In the genomic region with DNA sequence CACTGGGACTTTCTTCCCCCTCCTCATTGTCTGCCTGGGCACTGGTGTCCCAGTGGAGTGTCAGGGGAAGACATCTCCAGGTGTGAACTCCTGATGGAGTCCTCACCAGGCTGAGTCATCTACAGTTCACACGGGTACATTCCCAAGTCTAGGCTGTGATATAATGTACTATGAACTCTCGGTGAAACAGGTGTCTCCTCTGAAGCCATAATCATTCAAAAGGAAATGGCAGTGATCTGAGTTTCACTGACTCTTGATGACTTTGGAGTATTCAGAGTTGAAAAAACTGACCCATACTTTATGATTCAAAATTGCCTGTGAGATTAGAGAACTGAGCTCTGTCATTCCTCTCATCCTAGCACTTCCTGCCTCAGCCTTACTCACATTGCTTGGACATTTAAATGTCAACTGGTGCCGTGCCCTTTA, we compare ENCODE assay signal across 9 cellular contexts. TPM values are rescaled to one million over a fixed set of nuclear protein-coding genes. Genes with fewer than 3 reads are reported as not detected.
DNase-seq lines count a peak whose midpoint lies in the region; ATAC-seq and TF ChIP-seq lines count a peak whose summit lies in the region.
"Had no signal": no experiment of that assay in that cellular context is flagged by ENCODE, and none has a peak within 500 bp of the region (broad histone marks: within the 10 kb centered on the region; RNA-seq: fewer than 3 reads in every experiment).

No MANE protein-coding gene starts in this region.

- ATAC-seq in GM18517 (IDR thresholded peaks at IDR 0.05; ENCODE audit: unreplicated experiment) (peak; percentile 40), mucosa of descending colon (peak; percentile 97)

- peaks cover 19% of the 10 kb centered on the region for H3F3A ChIP-seq in MM.1S (ENCODE audit: insufficient read depth, low read length)

- H3K4me1 Mint-ChIP-seq in activated CD4-positive, alpha-beta memory T cell treated with anti-CD3 and anti-CD28 coated beads, Interleukin-2, amount 10 ng/mL, durations not matched to agents 7 days and 5 days = peaks cover 12% of the 10 kb centered on the region

- TF ChIP-seq CTCF in HEK293 (tag by site-specific recombination; IDR thresholded peaks at IDR 0.05) (no peak), MM.1S (IDR thresholded peaks at IDR 0.05; ENCODE audit: low read length) (no peak), mucosa of descending colon (IDR thresholded peaks at IDR 0.05) (no peak)

- H4K20me1 ChIP-seq in MM.1S (ENCODE audit: insufficient read depth, low read length) = no peaks in the 10 kb centered on the region

- H3K4me1 ChIP-seq in HEK293 (ENCODE audit: control insufficient read depth, insufficient read depth, low read length) = no peaks in the 10 kb centered on the region
- peaks cover 18% of the 10 kb centered on the region for H3K4me1 ChIP-seq in MM.1S (ENCODE audit: low read length)
- peaks cover 4% of the 10 kb centered on the region for H3K4me1 ChIP-seq in mucosa of descending colon (ENCODE audit: low read depth)

- POLR2A ChIA-PET in HEK293 (lab: Yijun Ruan, JAX) = no interaction called here
- POLR2A ChIA-PET in activated CD4-positive, alpha-beta memory T cell treated with anti-CD3 and anti-CD28 coated beads, Interleukin-2, amount 10 ng/mL, durations not matched to agents 7 days and 5 days (lab: Charles Lee) = no interaction called here

- peak overlapping the region; percentile 61 for H3K4me2 ChIP-seq in MM.1S (ENCODE audit: low read depth, low read length)

- no peak overlapping the region for H3K9ac ChIP-seq in MM.1S (ENCODE audit: low read length)

- no peaks in the 10 kb centered on the region for H3K27me3 ChIP-seq in MM.1S (replicated peaks; ENCODE audit: insufficient read depth, low read length)

- DNase-seq in MM.1S (peak; percentile 81), mucosa of descending colon (peak in 1 of 3 donors; percentile 35), cerebellar cortex (ENCODE audit: low spot score) (no peak)
- DNase-seq in stimulated activated CD4-positive, alpha-beta T cell treated with anti-CD3 and anti-CD28 coated beads, Interleukin-4, amount 100 ng/mL, for 1 hour = no peak
- no peak for DNase-seq in activated CD4-positive, alpha-beta memory T cell treated with anti-CD3 and anti-CD28 coated beads, Interleukin-2, amount 10 ng/mL, durations not matched to agents 7 days and 5 days
- no peak for DNase-seq in activated T-cell treated with anti-CD3 and anti-CD28 coated beads, Interleukin-2, amount 50 U/mL, for 1 hour

- H3K36me3 ChIP-seq in HEK293 (ENCODE audit: control insufficient read depth in 2 of 2, insufficient read depth in 1 of 2, low read length in 2 of 2) (no peaks in the 10 kb centered on the region), MM.1S (replicated peaks; ENCODE audit: insufficient read depth, low read length) (no peaks in the 10 kb centered on the region), mucosa of descending colon (ENCODE audit: low read depth) (no peaks in the 10 kb centered on the region)

- H3K4me3 ChIP-seq in HEK293 (ENCODE audit: low read depth, low read length) = no peak overlapping the region
- H3K4me3 ChIP-seq in MM.1S (ENCODE audit: low read length) = peak overlapping the region; percentile 28; the same call in 1 of the 2 replicates
- H3K4me3 ChIP-seq in mucosa of descending colon = no peak overlapping the region

- peaks cover 31% of the 10 kb centered on the region for H3K27me3 Mint-ChIP-seq in activated CD4-positive, alpha-beta memory T cell treated with anti-CD3 and anti-CD28 coated beads, Interleukin-2, amount 10 ng/mL, durations not matched to agents 7 days and 5 days

- CTCF ChIA-PET in HEK293 (lab: Yijun Ruan, JAX) = interaction anchor here (1.0 to 2.0 kb wide), 4 partner anchors 11 to 233 kb away, joined by 3 to 6 read pairs (median 3); no protein-coding TSS in a partner anchor
- CTCF ChIA-PET in activated CD4-positive, alpha-beta memory T cell treated with anti-CD3 and anti-CD28 coated beads, Interleukin-2, amount 10 ng/mL, durations not matched to agents 7 days and 5 days (lab: Charles Lee) = no interaction called here

- no peak overlapping the region for H3K4me3 Mint-ChIP-seq in activated CD4-positive, alpha-beta memory T cell treated with anti-CD3 and anti-CD28 coated beads, Interleukin-2, amount 10 ng/mL, durations not matched to agents 7 days and 5 days
- H3K4me3 Mint-ChIP-seq: dendritic cell treated with granulocyte-macrophage colony-stimulating factor and Interleukin-4, amounts not matched to agents 40 ng/mL and 50 ng/mL, for 4 days had no signal

- H3K36me3 Mint-ChIP-seq in activated CD4-positive, alpha-beta memory T cell treated with anti-CD3 and anti-CD28 coated beads, Interleukin-2, amount 10 ng/mL, durations not matched to agents 7 days and 5 days (ENCODE audit: low read depth) = no peaks in the 10 kb centered on the region

- no peak overlapping the region for H3K27ac Mint-ChIP-seq in activated CD4-positive, alpha-beta memory T cell treated with anti-CD3 and anti-CD28 coated beads, Interleukin-2, amount 10 ng/mL, durations not matched to agents 7 days and 5 days
- H3K27ac Mint-ChIP-seq: dendritic cell treated with granulocyte-macrophage colony-stimulating factor and Interleukin-4, amounts not matched to agents 40 ng/mL and 50 ng/mL, for 4 days had no signal

- no peaks in the 10 kb centered on the region for H3K9me3 Mint-ChIP-seq in activated CD4-positive, alpha-beta memory T cell treated with anti-CD3 and anti-CD28 coated beads, Interleukin-2, amount 10 ng/mL, durations not matched to agents 7 days and 5 days
- H3K9me3 Mint-ChIP-seq: dendritic cell treated with granulocyte-macrophage colony-stimulating factor and Interleukin-4, amounts not matched to agents 40 ng/mL and 50 ng/mL, for 4 days had no signal

- H3K9me3 ChIP-seq in HEK293 (ENCODE audit: control insufficient read depth, insufficient read depth, low read depth, low read length) (no peaks in the 10 kb centered on the region), MM.1S (replicated peaks; ENCODE audit: insufficient read depth, low read length) (no peaks in the 10 kb centered on the region), mucosa of descending colon (no peaks in the 10 kb centered on the region)

- intact Hi-C loops in mucosa of descending colon (cut with DNase I, micrococcal nuclease) = no loop called here

- no peak overlapping the region for H2AFZ ChIP-seq in MM.1S (ENCODE audit: low read length)

- H3K27ac ChIP-seq in HEK293 (ENCODE audit: extremely low read depth, low read depth, low read length) = no peak overlapping the region
- peak overlapping the region; percentile 58 for H3K27ac ChIP-seq in MM.1S (ENCODE audit: low read length)

- H3K79me2 ChIP-seq in MM.1S (ENCODE audit: low read length) = no peaks in the 10 kb centered on the region

- no peaks in the 10 kb centered on the region for H3K9me2 ChIP-seq in MM.1S (replicated peaks; ENCODE audit: insufficient read depth, low read length)

TF ChIP-seq in HEK293, 187 proteins besides CTCF, POLR2A, EP300 and RAD21 (continues in another document):
- no peak for TF ChIP-seq FEZF1 (tag by site-specific recombination; IDR thresholded peaks at IDR 0.05)
- TF ChIP-seq, protein P1, sequence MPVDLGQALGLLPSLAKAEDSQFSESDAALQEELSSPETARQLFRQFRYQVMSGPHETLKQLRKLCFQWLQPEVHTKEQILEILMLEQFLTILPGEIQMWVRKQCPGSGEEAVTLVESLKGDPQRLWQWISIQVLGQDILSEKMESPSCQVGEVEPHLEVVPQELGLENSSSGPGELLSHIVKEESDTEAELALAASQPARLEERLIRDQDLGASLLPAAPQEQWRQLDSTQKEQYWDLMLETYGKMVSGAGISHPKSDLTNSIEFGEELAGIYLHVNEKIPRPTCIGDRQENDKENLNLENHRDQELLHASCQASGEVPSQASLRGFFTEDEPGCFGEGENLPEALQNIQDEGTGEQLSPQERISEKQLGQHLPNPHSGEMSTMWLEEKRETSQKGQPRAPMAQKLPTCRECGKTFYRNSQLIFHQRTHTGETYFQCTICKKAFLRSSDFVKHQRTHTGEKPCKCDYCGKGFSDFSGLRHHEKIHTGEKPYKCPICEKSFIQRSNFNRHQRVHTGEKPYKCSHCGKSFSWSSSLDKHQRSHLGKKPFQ (tag by site-specific recombination; IDR thresholded peaks at IDR 0.05) = peak; percentile 76
- no peak for TF ChIP-seq ZNF341 (tag by site-specific recombination; IDR thresholded peaks at IDR 0.05; ENCODE audit: low read depth)
- TF ChIP-seq, protein P2, sequence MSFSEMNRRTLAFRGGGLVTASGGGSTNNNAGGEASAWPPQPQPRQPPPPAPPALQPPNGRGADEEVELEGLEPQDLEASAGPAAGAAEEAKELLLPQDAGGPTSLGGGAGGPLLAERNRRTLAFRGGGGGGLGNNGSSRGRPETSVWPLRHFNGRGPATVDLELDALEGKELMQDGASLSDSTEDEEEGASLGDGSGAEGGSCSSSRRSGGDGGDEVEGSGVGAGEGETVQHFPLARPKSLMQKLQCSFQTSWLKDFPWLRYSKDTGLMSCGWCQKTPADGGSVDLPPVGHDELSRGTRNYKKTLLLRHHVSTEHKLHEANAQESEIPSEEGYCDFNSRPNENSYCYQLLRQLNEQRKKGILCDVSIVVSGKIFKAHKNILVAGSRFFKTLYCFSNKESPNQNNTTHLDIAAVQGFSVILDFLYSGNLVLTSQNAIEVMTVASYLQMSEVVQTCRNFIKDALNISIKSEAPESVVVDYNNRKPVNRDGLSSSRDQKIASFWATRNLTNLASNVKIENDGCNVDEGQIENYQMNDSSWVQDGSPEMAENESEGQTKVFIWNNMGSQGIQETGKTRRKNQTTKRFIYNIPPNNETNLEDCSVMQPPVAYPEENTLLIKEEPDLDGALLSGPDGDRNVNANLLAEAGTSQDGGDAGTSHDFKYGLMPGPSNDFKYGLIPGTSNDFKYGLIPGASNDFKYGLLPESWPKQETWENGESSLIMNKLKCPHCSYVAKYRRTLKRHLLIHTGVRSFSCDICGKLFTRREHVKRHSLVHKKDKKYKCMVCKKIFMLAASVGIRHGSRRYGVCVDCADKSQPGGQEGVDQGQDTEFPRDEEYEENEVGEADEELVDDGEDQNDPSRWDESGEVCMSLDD (tag by site-specific recombination; IDR thresholded peaks at IDR 0.05) = no peak
- TF ChIP-seq, protein P3, sequence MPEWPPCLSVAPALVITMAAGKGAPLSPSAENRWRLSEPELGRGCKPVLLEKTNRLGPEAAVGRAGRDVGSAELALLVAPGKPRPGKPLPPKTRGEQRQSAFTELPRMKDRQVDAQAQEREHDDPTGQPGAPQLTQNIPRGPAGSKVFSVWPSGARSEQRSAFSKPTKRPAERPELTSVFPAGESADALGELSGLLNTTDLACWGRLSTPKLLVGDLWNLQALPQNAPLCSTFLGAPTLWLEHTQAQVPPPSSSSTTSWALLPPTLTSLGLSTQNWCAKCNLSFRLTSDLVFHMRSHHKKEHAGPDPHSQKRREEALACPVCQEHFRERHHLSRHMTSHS (tag by site-specific recombination; IDR thresholded peaks at IDR 0.05) = no peak
- no peak for TF ChIP-seq ZNF292 (tag by site-specific recombination; IDR thresholded peaks at IDR 0.05; ENCODE audit: borderline replicate concordance, low read depth)
- peak; percentile 34; the same call in 1 of the 2 replicates for TF ChIP-seq SCRT1 (tag by site-specific recombination; IDR thresholded peaks at IDR 0.05; ENCODE audit: borderline replicate concordance)
- TF ChIP-seq ZNF843 (tag by site-specific recombination; IDR thresholded peaks at IDR 0.05) = no peak

RNA-seq across cellular contexts. Expression of a gene that starts 9.1 kb away (rescaled TPM):
- 10 to 100 TPM; 16.3 to 36.9 (median 31.0) TPM for total RNA-seq in mucosa of descending colon
- not detected for total RNA-seq in activated CD4-positive, alpha-beta memory T cell treated with anti-CD3 and anti-CD28 coated beads, Interleukin-2, amount 10 ng/mL, durations not matched to agents 7 days and 5 days

Comparison
In these comparisons a context has a peak if more than half of its experiments do, and no peak if none do; other contexts are left out.
1. RNA of a gene that starts 9.1 kb away (total RNA-seq): 16.3 to 36.9 TPM in mucosa of descending colon; not detected in activated CD4-positive, alpha-beta memory T cell treated with anti-CD3 and anti-CD28 coated beads, Interleukin-2, amount 10 ng/mL, durations not matched to agents 7 days and 5 days; every median in the first group is over 10 times any median in the second.